Comparison of ENCODE assay signal across 7 cellular contexts in genomic region chr17:4130715-4131114, GRCh38. TPM values are rescaled to one million over a fixed set of nuclear protein-coding genes. Genes with fewer than 3 reads are reported as not detected.
DNase-seq lines count a peak whose midpoint lies in the region; FAIRE-seq and TF ChIP-seq lines count a peak whose summit lies in the region.

No MANE protein-coding gene starts in this region.

- no peaks in the 10 kb centered on the region for H3K27me3 Mint-ChIP-seq in activated T-helper 1 cell treated with anti-CD3 and anti-CD28 coated beads, Interleukin-12 subunit alpha, Interleukin-12 subunit beta, Interleukin-2, Interleukin-4 antibody, amounts not matched to agents 30 ng/mL and 10 ng/mL and 1 ng/mL, durations not matched to agents 14 hours and 24 hours and 36 hours (ENCODE audit: insufficient read depth)

- TF ChIP-seq CTCF in HFF-Myc (IDR thresholded peaks at IDR 0.05; ENCODE audit: low read depth, low read length, missing control alignments), result no peak

- WGBS in small intestine, 3 donors, result 43 to 49% (median 46%) methylated on average over 7 of the region's 7 CpGs

- H3K4me3 ChIP-seq in HFF-Myc (replicated peaks; ENCODE audit: low read depth, low read length), result no peak overlapping the region
- H3K4me3 ChIP-seq in small intestine (ENCODE audit: low read depth in 1 of 2, low read length in 2 of 2), result no peak overlapping the region

- H3K27ac Mint-ChIP-seq in activated T-helper 1 cell treated with anti-CD3 and anti-CD28 coated beads, Interleukin-12 subunit alpha, Interleukin-12 subunit beta, Interleukin-2, Interleukin-4 antibody, amounts not matched to agents 30 ng/mL and 10 ng/mL and 1 ng/mL, durations not matched to agents 14 hours and 24 hours and 36 hours, result peak overlapping the region; percentile 40

- no peaks in the 10 kb centered on the region for H3K27me3 ChIP-seq in small intestine (ENCODE audit: control insufficient read depth in 2 of 2, insufficient read depth in 2 of 2, low read length in 2 of 2)

- peaks cover 6 to 8% of the 10 kb centered on the region in 2 donors for H3K4me1 ChIP-seq in small intestine (ENCODE audit: control insufficient read depth in 2 of 2, insufficient read depth in 1 of 2, low read depth in 1 of 2, low read length in 1 of 2)

- peak; percentile 79 for DNase-seq in HFF-Myc (ENCODE audit: extremely low read depth, low read depth)
- no peak for DNase-seq in activated T-helper 1 cell treated with anti-CD3 and anti-CD28 coated beads, Interleukin-12 subunit alpha, Interleukin-12 subunit beta, Interleukin-2, Interleukin-4 antibody, amounts not matched to agents 30 ng/mL and 10 ng/mL and 1 ng/mL, durations not matched to agents 14 hours and 24 hours and 36 hours (ENCODE audit: low spot score)
- peak; percentile 72 for DNase-seq in hepatic stellate cell (ENCODE audit: low spot score)
- peak; percentile 72 for DNase-seq in small intestine
- DNase-seq in NCI-H774 (lab: John Stamatoyannopoulos, UW), result no peak
- DNase-seq in NCI-H128 (lab: John Stamatoyannopoulos, UW; ENCODE audit: unreplicated experiment), result no peak
- DNase-seq in occipital lobe (lab: John Stamatoyannopoulos, UW), result no peak

- intact Hi-C loops in activated T-helper 1 cell treated with anti-CD3 and anti-CD28 coated beads, Interleukin-12 subunit alpha, Interleukin-12 subunit beta, Interleukin-2, Interleukin-4 antibody, amounts not matched to agents 30 ng/mL and 10 ng/mL and 1 ng/mL, durations not matched to agents 14 hours and 24 hours and 36 hours (cut with micrococcal nuclease), result no loop called here

- H3K4me3 Mint-ChIP-seq in activated T-helper 1 cell treated with anti-CD3 and anti-CD28 coated beads, Interleukin-12 subunit alpha, Interleukin-12 subunit beta, Interleukin-2, Interleukin-4 antibody, amounts not matched to agents 30 ng/mL and 10 ng/mL and 1 ng/mL, durations not matched to agents 14 hours and 24 hours and 36 hours, result no peak overlapping the region

- no peaks in the 10 kb centered on the region for H3K9me3 ChIP-seq in small intestine (ENCODE audit: control insufficient read depth, low read depth)

- no peak overlapping the region for H3K27ac ChIP-seq in small intestine (ENCODE audit: low read depth in 1 of 2, low read length in 1 of 2)

- H3K4me1 Mint-ChIP-seq in activated T-helper 1 cell treated with anti-CD3 and anti-CD28 coated beads, Interleukin-12 subunit alpha, Interleukin-12 subunit beta, Interleukin-2, Interleukin-4 antibody, amounts not matched to agents 30 ng/mL and 10 ng/mL and 1 ng/mL, durations not matched to agents 14 hours and 24 hours and 36 hours (ENCODE audit: low read depth), result peaks cover 19% of the 10 kb centered on the region

- H3K36me3 Mint-ChIP-seq in activated T-helper 1 cell treated with anti-CD3 and anti-CD28 coated beads, Interleukin-12 subunit alpha, Interleukin-12 subunit beta, Interleukin-2, Interleukin-4 antibody, amounts not matched to agents 30 ng/mL and 10 ng/mL and 1 ng/mL, durations not matched to agents 14 hours and 24 hours and 36 hours (ENCODE audit: low read depth), result peaks cover 17% of the 10 kb centered on the region

- FAIRE-seq in small intestine (lab: Jason Lieb, UNC), result no peak

- no peaks in the 10 kb centered on the region for H3K9me3 Mint-ChIP-seq in activated T-helper 1 cell treated with anti-CD3 and anti-CD28 coated beads, Interleukin-12 subunit alpha, Interleukin-12 subunit beta, Interleukin-2, Interleukin-4 antibody, amounts not matched to agents 30 ng/mL and 10 ng/mL and 1 ng/mL, durations not matched to agents 14 hours and 24 hours and 36 hours

- H3K36me3 ChIP-seq in small intestine (ENCODE audit: control insufficient read depth in 2 of 2, insufficient read depth in 2 of 2, low read length in 2 of 2), result peaks cover 6 to 8% of the 10 kb centered on the region in 2 donors

RNA-seq across cellular contexts. Expression of gene ZZEF1, which starts 12.1 kb away (rescaled TPM):
- 43.8 and 45.2 TPM in 2 replicates for total RNA-seq in activated T-helper 1 cell treated with anti-CD3 and anti-CD28 coated beads, Interleukin-12 subunit alpha, Interleukin-12 subunit beta, Interleukin-2, Interleukin-4 antibody, amounts not matched to agents 30 ng/mL and 10 ng/mL and 1 ng/mL, durations not matched to agents 14 hours and 24 hours and 36 hours
- polyA plus RNA-seq in small intestine, result 10 to 100 TPM; 22.4 to 37.3 (median 31.0) TPM
- 44.5 TPM for total RNA-seq in occipital lobe

RNA-seq across cellular contexts. Expression of gene CYB5D2, which starts 12.3 kb away (rescaled TPM):
- total RNA-seq in activated T-helper 1 cell treated with anti-CD3 and anti-CD28 coated beads, Interleukin-12 subunit alpha, Interleukin-12 subunit beta, Interleukin-2, Interleukin-4 antibody, amounts not matched to agents 30 ng/mL and 10 ng/mL and 1 ng/mL, durations not matched to agents 14 hours and 24 hours and 36 hours, result 6.9 and 9.4 TPM in 2 replicates
- 10 to 100 TPM; 18.1 to 34.0 (median 33.0) TPM for polyA plus RNA-seq in small intestine
- total RNA-seq in occipital lobe, result 26.2 TPM

Comparison
In these comparisons a context has a peak if more than half of its experiments do, and no peak if none do; other contexts are left out.
1. DNase-seq: peak in HFF-Myc (single experiment), hepatic stellate cell (single experiment) and small intestine (single experiment); none in activated T-helper 1 cell treated with anti-CD3 and anti-CD28 coated beads, Interleukin-12 subunit alpha, Interleukin-12 subunit beta, Interleukin-2, Interleukin-4 antibody, amounts not matched to agents 30 ng/mL and 10 ng/mL and 1 ng/mL, durations not matched to agents 14 hours and 24 hours and 36 hours (single experiment), NCI-H774 (single experiment), NCI-H128 (single experiment) and occipital lobe (single experiment).